Comparison of ENCODE assay signal across 8 cellular contexts in genomic region chr1:205630241-205630640, GRCh38. TPM values are rescaled to one million over a fixed set of nuclear protein-coding genes. Genes with fewer than 3 reads are reported as not detected.
A peak's percentile ranks its signal among the peaks of the same experiment; 100 is the strongest.
DNase-seq lines count a peak whose midpoint lies in the region; ATAC-seq and TF ChIP-seq lines count a peak whose summit lies in the region.

No MANE protein-coding gene starts in this region.

- H2BK12ac ChIP-seq in mesenchymal stem cell (ENCODE audit: low read length in 2 of 2) = no peak overlapping the region

- 0 out of 2 replicates have a peak overlapping the region, but pooled peaks have one; percentile 93 for H3K56ac ChIP-seq in IMR-90 (ENCODE audit: extremely low read depth, insufficient read depth, low read length)

- H2AK9ac ChIP-seq in IMR-90 (replicated peaks; ENCODE audit: low read depth, low read length, poor library complexity) = no peak overlapping the region

- H2AK5ac ChIP-seq in IMR-90 (ENCODE audit: low read depth, low read length) (no peak overlapping the region; the same call in 1 of the 2 replicates), mesenchymal stem cell (ENCODE audit: low read length, severe bottlenecking) (no peak overlapping the region)

- ATAC-seq in IMR-90 (ENCODE audit: low read depth) (no peak), GM18519 (IDR thresholded peaks at IDR 0.05; ENCODE audit: low FRiP score, unreplicated experiment) (no peak), GM21390 (IDR thresholded peaks at IDR 0.05; ENCODE audit: unreplicated experiment) (no peak)

- H2BK5ac ChIP-seq in IMR-90 (ENCODE audit: low read depth, low read length, poor library complexity, severe bottlenecking) (peak overlapping the region; percentile 87), mesenchymal stem cell (ENCODE audit: low read depth, low read length, poor library complexity, severe bottlenecking) (no peak overlapping the region)

- H3K14ac ChIP-seq in IMR-90 (replicated peaks; ENCODE audit: low read depth, low read length) (0 out of 2 replicates have a peak overlapping the region, but pooled peaks have one; percentile 15), mesenchymal stem cell (ENCODE audit: low read length in 2 of 2) (no peak overlapping the region)

- H3K79me1 ChIP-seq in IMR-90 (ENCODE audit: low read depth in 1 of 2, low read length in 2 of 2) = peaks cover 10 to 45% of the 10 kb centered on the region in 2 experiments; a peak in 3 of 4 replicates
- no peaks in the 10 kb centered on the region for H3K79me1 ChIP-seq in mesenchymal stem cell (replicated peaks; ENCODE audit: low read length, poor library complexity, severe bottlenecking)

- CTCF ChIA-PET in AG04449 (lab: Yijun Ruan, JAX) (interaction anchor here (1.2 to 7.1 kb wide), 5 partner anchors 10 to 100 kb away, joined by 3 to 142 read pairs (median 27); no protein-coding TSS in a partner anchor), IMR-90 (lab: Yijun Ruan, JAX) (interaction anchor here (0.7 to 4.4 kb wide), 2 partner anchors 39 to 347 kb away, joined by 4 to 30 read pairs; no protein-coding TSS in a partner anchor)

- H3K27ac ChIP-seq in IMR-90 (ENCODE audit: insufficient read depth, low read length) = peak overlapping the region; percentile 12; the same call in 1 of the 2 replicates
- H3K27ac ChIP-seq in brain microvascular endothelial cell = peak overlapping the region; percentile 94
- H3K27ac ChIP-seq in mesenchymal stem cell (ENCODE audit: low read length, poor library complexity, severe bottlenecking) = peak overlapping the region; percentile 19

- no peak overlapping the region; the same call in 1 of the 2 replicates for H3K18ac ChIP-seq in IMR-90 (ENCODE audit: low read depth, low read length)
- no peak overlapping the region for H3K18ac ChIP-seq in mesenchymal stem cell (ENCODE audit: low read depth in 1 of 2, low read length in 2 of 2)

- H3K4me3 ChIP-seq in AG04449 (ENCODE audit: low read depth, low read length) = peak overlapping the region; percentile 74
- peak overlapping the region; percentile 99 for H3K4me3 ChIP-seq in IMR-90 (ENCODE audit: insufficient read depth, low read depth, low read length)
- peak overlapping the region; percentile 78 for H3K4me3 ChIP-seq in brain microvascular endothelial cell (ENCODE audit: low read depth, low read length)
- peak overlapping the region in 1 of 2 experiments; percentile 97 for H3K4me3 ChIP-seq in mesenchymal stem cell (ENCODE audit: insufficient read depth in 1 of 2, low read depth in 1 of 2, low read length in 2 of 2)

- H3K9me1 ChIP-seq in IMR-90 (ENCODE audit: insufficient read depth, low read length) = peaks cover 10% of the 10 kb centered on the region; the same call in 1 of the 2 replicates

- H3K9me3 ChIP-seq in IMR-90 (ENCODE audit: control insufficient read depth, insufficient read depth, low read length) = no peaks in the 10 kb centered on the region
- no peaks in the 10 kb centered on the region for H3K9me3 ChIP-seq in mesenchymal stem cell (ENCODE audit: control insufficient read depth, low read length)

- H2BK15ac ChIP-seq in IMR-90 (ENCODE audit: low read depth, low read length) = no peak overlapping the region
- H2BK15ac ChIP-seq in mesenchymal stem cell (ENCODE audit: low read depth, poor library complexity, severe bottlenecking) = no peak overlapping the region

- H3K36me3 ChIP-seq in IMR-90 (ENCODE audit: control insufficient read depth, insufficient read depth, low read length) (peaks cover 3% of the 10 kb centered on the region; the same call in 1 of the 2 replicates), brain microvascular endothelial cell (replicated peaks) (no peaks in the 10 kb centered on the region), mesenchymal stem cell (ENCODE audit: control insufficient read depth in 1 of 2, insufficient read depth in 2 of 2, low read depth in 1 of 2, low read length in 2 of 2) (peaks cover 0 to 3% of the 10 kb centered on the region in 2 experiments)

- POLR2A ChIA-PET in AG04449 (lab: Yijun Ruan, JAX) = no interaction called here
- POLR2A ChIA-PET in IMR-90 (lab: Charles Lee; ENCODE audit: unreplicated experiment) = no interaction called here

- WGBS in IMR-90 (ENCODE audit: extremely low coverage in 2 of 2, insufficient read length in 1 of 2), 2 experiments = no CpG with 5 or more reads among the region's 3 CpGs
- WGBS in mesenchymal stem cell = 53% methylated on average over 3 of the region's 3 CpGs

- H2BK20ac ChIP-seq in IMR-90 (ENCODE audit: low read depth, low read length) = no peak overlapping the region

- TF ChIP-seq CTCF in AG04449 (IDR thresholded peaks at IDR 0.05; ENCODE audit: insufficient read depth, low read length, missing control alignments) = no peak
- no peak for TF ChIP-seq CTCF in IMR-90 (conservative IDR thresholded peaks at IDR 0.05; ENCODE audit: low read depth, low read length)
- no peak for TF ChIP-seq CTCF in brain microvascular endothelial cell (IDR thresholded peaks at IDR 0.05; ENCODE audit: low read depth, low read length, missing control alignments)

- no peak for TF ChIP-seq RAD21 in IMR-90 (IDR thresholded peaks at IDR 0.05; ENCODE audit: low read length)

- TF ChIP-seq POLR2A in IMR-90 (IDR thresholded peaks at IDR 0.05; ENCODE audit: low read depth, low read length) = no peak

- no TSS peak for BruUV-seq in IMR-90 (replicated peaks; lab: Mats Ljungman, UMichigan)

- no peaks in the 10 kb centered on the region for H3K27me3 ChIP-seq in IMR-90 (ENCODE audit: control insufficient read depth, insufficient read depth, low read length)
- H3K27me3 ChIP-seq in brain microvascular endothelial cell (replicated peaks) = no peaks in the 10 kb centered on the region
- no peaks in the 10 kb centered on the region for H3K27me3 ChIP-seq in mesenchymal stem cell (ENCODE audit: control insufficient read depth in 1 of 2, insufficient read depth in 1 of 2, low read length in 2 of 2)

- H2AFZ ChIP-seq in IMR-90 (replicated peaks; ENCODE audit: low read length, poor library complexity) = no peak overlapping the region
- H2AFZ ChIP-seq in mesenchymal stem cell (ENCODE audit: low read depth, low read length) = no peak overlapping the region

- dilution Hi-C loops in IMR-90 (cut with HindIII; ENCODE audit: low sequenced_read_pairs, unreplicated experiment) = no loop called here

- H4K91ac ChIP-seq in IMR-90 (ENCODE audit: insufficient read depth, low read depth, low read length) = no peak overlapping the region
- H4K91ac ChIP-seq in mesenchymal stem cell (ENCODE audit: low read length) = no peak overlapping the region

- H4K8ac ChIP-seq in IMR-90 (ENCODE audit: low read depth in 2 of 2, low read length in 2 of 2) (0 out of 4 replicates have a peak overlapping the region, but pooled peaks of 1 of the 2 experiments have one; percentile 9), mesenchymal stem cell (ENCODE audit: low read length) (no peak overlapping the region)

- H2BK120ac ChIP-seq in IMR-90 (ENCODE audit: low read depth, low read length) = no peak overlapping the region
- no peak overlapping the region for H2BK120ac ChIP-seq in mesenchymal stem cell (ENCODE audit: low read depth, low read length)

- in situ Hi-C loops in IMR-90 (cut with MboI; ENCODE audit: low sequenced_read_pairs) (loop anchor here (5.0 kb wide), 1 partner anchor 38 kb away; no protein-coding TSS in a partner anchor), brain microvascular endothelial cell (cut with HindIII; ENCODE audit: low pct_ligation_motif_present, low sequenced_read_pairs) (no loop called here), G401 (cut with HindIII; ENCODE audit: low sequenced_read_pairs) (no loop called here)

- H3K9ac ChIP-seq in IMR-90 (ENCODE audit: low read depth, low read length) = peak overlapping the region; percentile 93; the same call in 1 of the 2 replicates
- peak overlapping the region; percentile 99 for H3K9ac ChIP-seq in mesenchymal stem cell (ENCODE audit: low read length)

- H3K4ac ChIP-seq in IMR-90 (ENCODE audit: low read depth, low read length) (no peak overlapping the region), mesenchymal stem cell (ENCODE audit: low read depth in 1 of 2, low read length in 2 of 2) (no peak overlapping the region)

- no peak overlapping the region; the same call in 1 of the 2 replicates for H3K23ac ChIP-seq in IMR-90 (ENCODE audit: low read depth, low read length)
- H3K23ac ChIP-seq in mesenchymal stem cell (ENCODE audit: low read length in 2 of 2) = no peak overlapping the region

- H4K20me1 ChIP-seq in IMR-90 (ENCODE audit: insufficient read depth, low read length) = peaks cover 20% of the 10 kb centered on the region; the same call in 1 of the 2 replicates

- no peak for DNase-seq in AG04449 (ENCODE audit: low read depth, low spot score)
- peak; percentile 59 for DNase-seq in IMR-90
- peak; percentile 45 for DNase-seq in brain microvascular endothelial cell
- peak; percentile 77 for DNase-seq in mesenchymal stem cell
- DNase-seq in G401 (ENCODE audit: low spot score) = no peak
- DNase-seq in islet precursor cell = no peak

- H3K4me1 ChIP-seq in IMR-90 (ENCODE audit: control insufficient read depth, insufficient read depth, low read length) = peaks cover 4% of the 10 kb centered on the region
- peaks cover 5% of the 10 kb centered on the region for H3K4me1 ChIP-seq in mesenchymal stem cell (ENCODE audit: control insufficient read depth, insufficient read depth, low read depth, low read length)

- H4K5ac ChIP-seq in IMR-90 (ENCODE audit: low read depth, low read length) = no peak overlapping the region

- H3K4me2 ChIP-seq in IMR-90 (ENCODE audit: low read depth, low read length) (peak overlapping the region; percentile 98), mesenchymal stem cell (ENCODE audit: low read length, poor library complexity, severe bottlenecking) (no peak overlapping the region)

- intact Hi-C loops in IMR-90 (cut with micrococcal nuclease) = no loop called here

TF ChIP-seq in IMR-90, 13 proteins besides CTCF, POLR2A, EP300 and RAD21 (continues in another document):
- no peak for TF ChIP-seq MXI1 (IDR thresholded peaks at IDR 0.05; ENCODE audit: borderline replicate concordance, low read depth, low read length)
- no peak for TF ChIP-seq CHD1 (IDR thresholded peaks at IDR 0.05; ENCODE audit: low read depth, low read length)
- no peak for TF ChIP-seq NFE2L2 (IDR thresholded peaks at IDR 0.05; ENCODE audit: low read depth, low read length)
- no peak for TF ChIP-seq MAFK (IDR thresholded peaks at IDR 0.05; ENCODE audit: low read depth, low read length)

RNA-seq across cellular contexts. Expression of gene ELK4, which starts 1.6 kb away (rescaled TPM):
- 11.3 and 15.6 TPM in 2 replicates for total RNA-seq in IMR-90 (2012; rRNA removed)
- polyA plus RNA-seq in IMR-90 (2012; rRNA removed) = 3.3 and 4.6 TPM in 2 replicates
- 0.54 and 0.71 TPM in 2 replicates for polyA plus RNA-seq in IMR-90 (2012; cell fraction: cytosol; rRNA removed)
- polyA plus RNA-seq in IMR-90 (2012; cell fraction: nucleus; rRNA removed; ENCODE audit: low replicate concordance) = 1.1 and 8.4 TPM in 2 replicates
- 12.7 TPM for polyA plus RNA-seq in mesenchymal stem cell (2013, experiment 1 of 2)
- 12.6 TPM for polyA plus RNA-seq in mesenchymal stem cell (2013, experiment 2 of 2)
- 4.6 and 5.1 TPM in 2 replicates for total RNA-seq in G401 (2014; rRNA removed; shearing (Covaris generic))

RNA-seq across cellular contexts. Expression of gene SLC45A3, which starts 50.1 kb away (rescaled TPM):
- 1.1 and 1.4 TPM in 2 replicates for total RNA-seq in IMR-90 (2012; rRNA removed)
- 2.5 and 3.0 TPM in 2 replicates for polyA plus RNA-seq in IMR-90 (2012; rRNA removed)
- 1.1 and 2.4 TPM in 2 replicates for polyA plus RNA-seq in IMR-90 (2012; cell fraction: cytosol; rRNA removed)
- 2.9 and 5.4 TPM in 2 replicates for polyA plus RNA-seq in IMR-90 (2012; cell fraction: nucleus; rRNA removed; ENCODE audit: low replicate concordance)
- 4.2 TPM for polyA plus RNA-seq in mesenchymal stem cell (2013, experiment 1 of 2)
- 4.5 TPM for polyA plus RNA-seq in mesenchymal stem cell (2013, experiment 2 of 2)
- 4.4 and 5.4 TPM in 2 replicates for total RNA-seq in G401 (2014; rRNA removed; shearing (Covaris generic))

Comparison
In these comparisons a context has a peak if more than half of its experiments do, and no peak if none do; other contexts are left out.
1. DNase-seq: peak in IMR-90 (single experiment), brain microvascular endothelial cell (single experiment) and mesenchymal stem cell (single experiment); none in AG04449 (single experiment), G401 (single experiment) and islet precursor cell (single experiment).
2. H3K27ac ChIP-seq: peak in every context shown above with its lines; median percentile 94 in brain microvascular endothelial cell; 19 in mesenchymal stem cell; 12 in IMR-90.